In the genomic region with DNA sequence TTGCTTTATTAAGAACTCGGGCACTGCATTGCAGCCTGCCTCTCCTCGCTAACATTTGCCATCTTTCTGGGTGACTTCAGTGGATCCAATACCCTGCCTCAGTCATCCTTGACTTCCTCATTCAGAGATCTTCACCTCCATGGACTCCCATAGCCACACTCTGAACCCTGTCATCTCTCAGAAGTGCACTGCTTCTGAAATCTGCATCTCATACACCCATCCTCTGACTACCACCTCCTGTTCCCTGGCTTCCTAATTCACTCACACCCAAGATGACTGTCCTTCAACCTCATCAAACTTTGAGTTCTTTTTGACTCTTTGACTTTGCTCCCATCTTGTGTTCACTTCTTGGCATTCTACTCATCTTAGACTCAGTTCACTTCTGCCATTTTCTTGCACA, we compare ENCODE assay signal across 13 cellular contexts. TPM values are rescaled to one million over a fixed set of nuclear protein-coding genes. Genes with fewer than 3 reads are reported as not detected.
DNase-seq lines count a peak whose midpoint lies in the region; ATAC-seq and TF ChIP-seq lines count a peak whose summit lies in the region.
"Had no signal": no experiment of that assay in that cellular context is flagged by ENCODE, and none has a peak within 500 bp of the region (broad histone marks: within the 10 kb centered on the region; RNA-seq: fewer than 3 reads in every experiment).

No MANE protein-coding gene starts in this region.

- ATAC-seq in GM18511 (IDR thresholded peaks at IDR 0.05; ENCODE audit: unreplicated experiment) = peak; percentile 26
- peak; percentile 21 for ATAC-seq in GM21390 (IDR thresholded peaks at IDR 0.05; ENCODE audit: unreplicated experiment)
- peak; percentile 2 for ATAC-seq in HG03135 (IDR thresholded peaks at IDR 0.05; ENCODE audit: unreplicated experiment)
- peak; percentile 11 for ATAC-seq in activated CD8-positive, alpha-beta T cell treated with anti-CD3 and anti-CD28 coated beads, Interleukin-2, amount 10 ng/mL, durations not matched to agents 7 days and 5 days

- H3K4me1 Mint-ChIP-seq in activated CD8-positive, alpha-beta T cell treated with anti-CD3 and anti-CD28 coated beads, Interleukin-2, amount 10 ng/mL, durations not matched to agents 7 days and 5 days (ENCODE audit: low read depth) = peaks cover 13% of the 10 kb centered on the region

- H3K36me3 Mint-ChIP-seq in activated CD8-positive, alpha-beta T cell treated with anti-CD3 and anti-CD28 coated beads, Interleukin-2, amount 10 ng/mL, durations not matched to agents 7 days and 5 days (ENCODE audit: low read depth) = peaks cover 9% of the 10 kb centered on the region

- TF ChIP-seq POLR2A in testis (IDR thresholded peaks at IDR 0.05) = no peak

- no peaks in the 10 kb centered on the region for H3K27me3 Mint-ChIP-seq in activated CD8-positive, alpha-beta T cell treated with anti-CD3 and anti-CD28 coated beads, Interleukin-2, amount 10 ng/mL, durations not matched to agents 7 days and 5 days (ENCODE audit: low read depth)

- no peak for TF ChIP-seq CTCF in testis (IDR thresholded peaks at IDR 0.05)

- no peak for DNase-seq in activated CD8-positive, alpha-beta T cell treated with anti-CD3 and anti-CD28 coated beads, Interleukin-2, amount 10 ng/mL, durations not matched to agents 7 days and 5 days
- no peak for DNase-seq in mesenteric fat pad (ENCODE audit: low spot score)
- DNase-seq in testis = no peak
- no peak for DNase-seq in Ammon's horn (ENCODE audit: low spot score)
- DNase-seq in hypothalamus (lab: John Stamatoyannopoulos, UW) = no peak
- DNase-seq: activated T-cell treated with anti-CD3 and anti-CD28 coated beads for 4 hours, DMS 273 treated with DMSO at 0.1 percent for 48 hours, SW 1271 had no signal

- 91 to 100% methylated on average over 2 of the region's 2 CpGs for WGBS in testis, 2 donors

- no peak overlapping the region for H3K27ac ChIP-seq in testis

- no peaks in the 10 kb centered on the region for H3K4me1 ChIP-seq in testis

- no peak overlapping the region for H3K4me3 ChIP-seq in testis
- H3K4me3 ChIP-seq: lung had no signal

- H3K27ac Mint-ChIP-seq in activated CD8-positive, alpha-beta T cell treated with anti-CD3 and anti-CD28 coated beads, Interleukin-2, amount 10 ng/mL, durations not matched to agents 7 days and 5 days = no peak overlapping the region

- no peaks in the 10 kb centered on the region for H3K36me3 ChIP-seq in testis (ENCODE audit: low read depth, missing control alignments)

- H3K9me3 ChIP-seq in testis = no peaks in the 10 kb centered on the region

- H3K9me3 Mint-ChIP-seq in activated CD8-positive, alpha-beta T cell treated with anti-CD3 and anti-CD28 coated beads, Interleukin-2, amount 10 ng/mL, durations not matched to agents 7 days and 5 days (ENCODE audit: insufficient read depth) = peaks cover 5% of the 10 kb centered on the region

- CTCF ChIA-PET in activated CD8-positive, alpha-beta T cell treated with anti-CD3 and anti-CD28 coated beads, Interleukin-2, amount 10 ng/mL, durations not matched to agents 7 days and 5 days (lab: Charles Lee) = interaction anchor here (2.8 to 4.5 kb wide), 2 partner anchors 9 to 70 kb away, joined by 18 to 28 read pairs; no protein-coding TSS in a partner anchor

- intact Hi-C loops in testis (cut with DNase I; ENCODE audit: low total_unique reads) = no loop called here

- no peak overlapping the region for H3K4me3 Mint-ChIP-seq in activated CD8-positive, alpha-beta T cell treated with anti-CD3 and anti-CD28 coated beads, Interleukin-2, amount 10 ng/mL, durations not matched to agents 7 days and 5 days

- POLR2A ChIA-PET in activated CD8-positive, alpha-beta T cell treated with anti-CD3 and anti-CD28 coated beads, Interleukin-2, amount 10 ng/mL, durations not matched to agents 7 days and 5 days (lab: Charles Lee) = interaction anchor here (1.4 kb wide), 1 partner anchor 8 kb away, joined by 4 read pairs; no protein-coding TSS in a partner anchor

- no peaks in the 10 kb centered on the region for H3K27me3 ChIP-seq in testis

RNA-seq across cellular contexts. Expression of a gene that starts 25.3 kb away (rescaled TPM):
- not detected for total RNA-seq in activated CD8-positive, alpha-beta T cell treated with anti-CD3 and anti-CD28 coated beads, Interleukin-2, amount 10 ng/mL, durations not matched to agents 7 days and 5 days
- total RNA-seq in mesenteric fat pad (77.0 TPM), testis (1 to 10 TPM; 1.3 to 4.2 TPM)
- 15.7 TPM for polyA plus RNA-seq in testis (ENCODE audit: insufficient read depth, low read depth, low replicate concordance)
- total RNA-seq: pulmonary artery endothelial cell had no signal

Comparison
In these comparisons a context has a peak if more than half of its experiments do, and no peak if none do; other contexts are left out.
1. RNA of a gene that starts 25.3 kb away (total RNA-seq): 77.0 TPM in mesenteric fat pad (single experiment); 1.3 to 4.2 TPM in testis and not detected in activated CD8-positive, alpha-beta T cell treated with anti-CD3 and anti-CD28 coated beads, Interleukin-2, amount 10 ng/mL, durations not matched to agents 7 days and 5 days; every median in the first group is over 10 times any median in the second.
2. Peak in every context shown above with its lines, with median percentiles within 50 percentile points of each other: ATAC-seq.